Comparison of ENCODE assay signal across 7 cellular contexts in the genomic region with DNA sequence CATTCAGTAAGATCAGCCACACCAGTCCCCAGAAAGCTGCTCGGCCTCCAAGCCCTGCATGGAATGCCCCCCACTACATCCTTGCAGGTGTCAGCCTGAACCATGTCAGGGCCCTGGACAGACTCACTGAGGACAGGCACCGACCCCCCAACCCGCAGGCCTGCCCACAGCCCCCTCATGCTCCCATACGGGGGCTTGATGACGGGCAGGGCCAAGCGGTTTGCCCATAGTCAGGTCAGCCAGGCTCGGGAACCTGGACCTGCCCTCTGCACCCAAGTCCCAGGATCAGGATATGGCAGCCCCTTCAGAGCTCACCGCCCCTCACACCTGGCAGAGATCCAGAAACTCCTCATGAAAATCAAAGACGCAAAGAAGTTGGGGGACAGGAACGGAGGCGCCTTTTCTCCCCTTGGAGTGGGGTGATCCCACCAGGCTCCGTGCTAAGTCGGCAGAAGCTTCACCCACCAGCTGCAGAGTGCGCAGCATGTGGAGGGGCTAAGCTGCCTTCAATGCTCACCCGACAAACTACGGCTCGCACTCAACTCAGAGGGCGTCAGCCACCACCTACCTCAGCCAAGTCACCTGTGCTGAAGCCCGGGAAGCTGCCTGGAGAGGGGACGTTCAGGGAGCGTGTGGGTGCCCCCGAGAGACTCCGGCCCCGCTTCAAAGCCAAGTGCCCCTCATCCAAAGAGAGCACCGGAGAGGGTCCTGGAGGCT. TPM values are rescaled to one million over a fixed set of nuclear protein-coding genes. Genes with fewer than 3 reads are reported as not detected.
DNase-seq lines count a peak whose midpoint lies in the region; ATAC-seq, FAIRE-seq and TF ChIP-seq lines count a peak whose summit lies in the region.

No MANE protein-coding gene starts in this region.

- no peaks in the 10 kb centered on the region for H3K27me3 ChIP-seq in psoas muscle (ENCODE audit: insufficient read depth in 3 of 3, low read length in 2 of 3)

- no peak for TF ChIP-seq POLR2A in GM12891 (IDR thresholded peaks at IDR 0.05; ENCODE audit: low read depth, low read length)

- CTCF ChIA-PET in OCI-LY7 (lab: Charles Lee; ENCODE audit: unreplicated experiment): no interaction called here

- peak overlapping the region; percentile 88 for H3K4me2 ChIP-seq in OCI-LY7 (ENCODE audit: low read length)

- no peak for TF ChIP-seq CTCF in OCI-LY7 (conservative IDR thresholded peaks at IDR 0.05; ENCODE audit: low read length)
- TF ChIP-seq CTCF in epithelial cell of esophagus (IDR thresholded peaks at IDR 0.05; ENCODE audit: insufficient read depth, low read depth, low read length, missing control alignments): no peak
- no peak for TF ChIP-seq CTCF in psoas muscle (IDR thresholded peaks at IDR 0.05)

- no peaks in the 10 kb centered on the region for H3K36me3 ChIP-seq in OCI-LY7 (ENCODE audit: insufficient read depth, low read length)
- peaks cover 0 to 25% of the 10 kb centered on the region in 2 donors for H3K36me3 ChIP-seq in psoas muscle (ENCODE audit: insufficient read depth in 1 of 2, low read depth in 1 of 2)

- no peak overlapping the region for H3K27ac ChIP-seq in OCI-LY7 (ENCODE audit: low read depth, low read length, poor library complexity, severe bottlenecking)
- peak overlapping the region; percentile 98 for H3K27ac ChIP-seq in psoas muscle

- POLR2A ChIA-PET in OCI-LY7 (lab: Charles Lee): no interaction called here

- H3K9me3 ChIP-seq in OCI-LY7 (ENCODE audit: low read length): no peaks in the 10 kb centered on the region
- no peaks in the 10 kb centered on the region for H3K9me3 ChIP-seq in psoas muscle

- DNase-seq in GM12891 (ENCODE audit: insufficient read length, low spot score): no peak
- DNase-seq in OCI-LY7 (ENCODE audit: low spot score): no peak
- no peak for DNase-seq in epithelial cell of esophagus (ENCODE audit: low read depth)
- no peak for DNase-seq in psoas muscle
- no peak for DNase-seq in EL

- H3K4me1 ChIP-seq in OCI-LY7 (ENCODE audit: insufficient read depth, low read length, poor library complexity, severe bottlenecking) (peaks cover 5% of the 10 kb centered on the region), psoas muscle (peaks cover 10% of the 10 kb centered on the region)

- BruUV-seq in OCI-LY7 (replicated peaks; lab: Mats Ljungman, UMichigan): no TSS peak

- no peak overlapping the region for H2AFZ ChIP-seq in OCI-LY7 (ENCODE audit: low read length)

- WGBS in psoas muscle, 3 donors: 63 to 86% (median 63%) methylated on average over 25 of the region's 25 CpGs

- intact Hi-C loops in OCI-LY7 (cut with micrococcal nuclease; ENCODE audit: unreplicated experiment) (no loop called here), psoas muscle (cut with DNase I) (loop anchor here (5.0 kb wide), 2 partner anchors 34 to 329 kb away; partner anchors contain the start of genes MAPK8IP3 (in 1 of the 2) and UNKL (in 1 of the 2))

- H4K20me1 ChIP-seq in OCI-LY7 (ENCODE audit: insufficient read depth, low read length): no peaks in the 10 kb centered on the region

- FAIRE-seq in GM12891 (lab: Jason Lieb, UNC): peak; percentile 31

- ATAC-seq in psoas muscle (peak in 2 of 4 donors; percentile 0 to 8), GM19455 (IDR thresholded peaks at IDR 0.05; ENCODE audit: unreplicated experiment) (no peak), HG02759 (IDR thresholded peaks at IDR 0.05; ENCODE audit: unreplicated experiment) (no peak)

- H3K4me3 ChIP-seq in OCI-LY7 (ENCODE audit: low read depth, low read length, poor library complexity, severe bottlenecking) (peak overlapping the region; percentile 69), epithelial cell of esophagus (ENCODE audit: low read length) (peak overlapping the region; percentile 41), psoas muscle (peak overlapping the region; percentile 73)

- no peaks in the 10 kb centered on the region for H3K9me2 ChIP-seq in OCI-LY7 (ENCODE audit: insufficient read depth, low read length)

- H3K79me2 ChIP-seq in OCI-LY7 (ENCODE audit: insufficient read depth, low read depth, low read length): no peaks in the 10 kb centered on the region

TF ChIP-seq in GM12891, 5 proteins besides CTCF, POLR2A, EP300 and RAD21:
- TF ChIP-seq PAX5 (IDR thresholded peaks at IDR 0.05; ENCODE audit: insufficient read depth, low read length, severe bottlenecking): no peak
- TF ChIP-seq POLR2AphosphoS5 (IDR thresholded peaks at IDR 0.05; ENCODE audit: low read depth, low read length): no peak
- no peak for TF ChIP-seq POU2F2 (IDR thresholded peaks at IDR 0.05; ENCODE audit: low read depth, low read length)
- no peak for TF ChIP-seq TAF1 (IDR thresholded peaks at IDR 0.05; ENCODE audit: low read depth, low read length)
- TF ChIP-seq SPI1 (IDR thresholded peaks at IDR 0.05; ENCODE audit: low read depth, low read length): no peak
TF ChIP-seq in GM12891: peak in this region for 0.

RNA-seq across cellular contexts. Expression of gene GNPTG, which starts 26.5 kb away (rescaled TPM):
- polyA plus RNA-seq in GM12891 (2012; ENCODE audit: low read depth, missing spikeins): 18.7 TPM
- total RNA-seq in OCI-LY7 (2014; rRNA removed; shearing (Covaris generic)): 21.3 and 22.5 TPM in 2 replicates
- total RNA-seq in OCI-LY7 (2022) (24.1 and 26.6 TPM in 2 replicates), psoas muscle (10 to 100 TPM; 27.9 to 36.6 (median 32.5) TPM)
- polyA plus RNA-seq in psoas muscle: 10 to 100 TPM; 29.5 to 31.2 (median 30.7) TPM

RNA-seq across cellular contexts. Expression of gene TSR3, which starts 26.6 kb away (rescaled TPM):
- polyA plus RNA-seq in GM12891 (2012; ENCODE audit: low read depth, missing spikeins): 42.4 TPM
- total RNA-seq in OCI-LY7 (2014; rRNA removed; shearing (Covaris generic)): 75.8 and 99.4 TPM in 2 replicates
- total RNA-seq in OCI-LY7 (2022) (43.5 and 47.2 TPM in 2 replicates), psoas muscle (10 to 100 TPM; 40.0 to 55.3 (median 43.2) TPM)
- 100 to 1,000 TPM in 2 of 3 donors, 10 to 100 TPM in 1; 55.1 to 109 (median 107) TPM for polyA plus RNA-seq in psoas muscle

RNA-seq across cellular contexts. Expression of gene UNKL, which starts 36.3 kb away (rescaled TPM):
- 6.0 TPM for polyA plus RNA-seq in GM12891 (2012; ENCODE audit: low read depth, missing spikeins)
- total RNA-seq in OCI-LY7 (2014; rRNA removed; shearing (Covaris generic)): 22.3 and 31.0 TPM in 2 replicates
- total RNA-seq in OCI-LY7 (2022) (33.7 and 61.3 TPM in 2 replicates), psoas muscle (10 to 100 TPM; 21.9 to 41.0 (median 34.2) TPM)
- 10 to 100 TPM; 17.3 to 58.7 (median 19.2) TPM for polyA plus RNA-seq in psoas muscle

RNA-seq across cellular contexts. Expression of gene UQCC4, which starts 42.3 kb away (rescaled TPM):
- polyA plus RNA-seq in GM12891 (2012; ENCODE audit: low read depth, missing spikeins): 19.3 TPM
- total RNA-seq in OCI-LY7 (2014; rRNA removed; shearing (Covaris generic)): 23.2 and 36.4 TPM in 2 replicates
- total RNA-seq in OCI-LY7 (2022): 16.5 and 17.0 TPM in 2 replicates
- 10 to 100 TPM; 11.7 to 22.8 (median 19.4) TPM for total RNA-seq in psoas muscle
- 10 to 100 TPM; 27.1 to 66.5 (median 63.7) TPM for polyA plus RNA-seq in psoas muscle

RNA-seq across cellular contexts. Expression of gene BAIAP3, which starts 44.8 kb away (rescaled TPM):
- polyA plus RNA-seq in GM12891 (2012; ENCODE audit: low read depth, missing spikeins): 0.21 TPM
- 2.9 and 6.3 TPM in 2 replicates for total RNA-seq in OCI-LY7 (2014; rRNA removed; shearing (Covaris generic))
- 2.4 and 3.2 TPM in 2 replicates for total RNA-seq in OCI-LY7 (2022)
- total RNA-seq in psoas muscle: 1 to 10 TPM in 3 of 4 donors, under 1 TPM in 1; 0.38 to 3.5 (median 1.9) TPM
- polyA plus RNA-seq in psoas muscle: 1 to 10 TPM in 1 of 3 donors, under 1 TPM in 2; 0.62 to 1.1 (median 0.79) TPM
